ENCODE assay signal across 17 cellular contexts in the genomic region with DNA sequence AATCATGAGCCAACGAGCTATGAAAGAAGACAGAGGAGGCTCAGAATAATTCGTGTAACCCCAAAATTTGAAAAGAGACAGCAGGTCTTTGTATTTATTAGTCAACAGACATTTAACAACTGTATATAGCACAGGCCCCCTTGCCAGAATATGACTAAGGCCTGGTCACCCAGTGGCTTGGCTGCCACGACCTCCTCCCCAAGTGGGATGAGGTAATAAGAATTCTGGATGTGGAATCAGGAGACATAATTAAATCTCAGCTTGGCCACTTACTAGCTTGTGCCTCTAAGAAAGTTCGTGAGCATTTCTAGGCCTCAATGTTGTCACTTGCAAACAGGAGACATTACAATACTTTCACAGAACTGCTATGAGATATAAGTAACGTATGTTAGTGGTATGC.
DNase-seq lines count a peak whose midpoint lies in the region; ATAC-seq and TF ChIP-seq lines count a peak whose summit lies in the region.
"Had no signal": no experiment of that assay in that cellular context is flagged by ENCODE, and none has a peak within 500 bp of the region (broad histone marks: within the 10 kb centered on the region; RNA-seq: fewer than 3 reads in every experiment).

No MANE protein-coding gene starts in this region.

- H3K27ac ChIP-seq in right cardiac atrium (ENCODE audit: low read length) = no peak overlapping the region

- H3K4me1 Mint-ChIP-seq in natural killer cell treated with Interleukin-12 subunit alpha and Interleukin-12 subunit beta and Interleukin-15 and Interleukin-18, amount 100 ng/mL, for 72 hours (ENCODE audit: low read depth in 2 of 2) = no peaks in the 10 kb centered on the region
- H3K4me1 Mint-ChIP-seq in activated T-helper 2 cell treated with anti-CD3 and anti-CD28 coated beads, Interferon-gamma antibody, Interleukin-2, Interleukin-4, amounts not matched to agents 10 μg/mL and 5 μg/mL and 100 μg/mL, durations not matched to agents 14 hours and 24 hours and 36 hours (ENCODE audit: low read depth) = no peaks in the 10 kb centered on the region
- no peaks in the 10 kb centered on the region for H3K4me1 Mint-ChIP-seq in glutamatergic neuron (ENCODE audit: low read depth, unreplicated experiment)
- H3K4me1 Mint-ChIP-seq: nephron progenitor cell had no signal

- no peaks in the 10 kb centered on the region for H3K36me3 Mint-ChIP-seq in natural killer cell treated with Interleukin-12 subunit alpha and Interleukin-12 subunit beta and Interleukin-15 and Interleukin-18, amount 100 ng/mL, for 72 hours
- H3K36me3 Mint-ChIP-seq in activated T-helper 2 cell treated with anti-CD3 and anti-CD28 coated beads, Interferon-gamma antibody, Interleukin-2, Interleukin-4, amounts not matched to agents 10 μg/mL and 5 μg/mL and 100 μg/mL, durations not matched to agents 14 hours and 24 hours and 36 hours (ENCODE audit: low read depth) = no peaks in the 10 kb centered on the region
- no peaks in the 10 kb centered on the region for H3K36me3 Mint-ChIP-seq in glutamatergic neuron (ENCODE audit: unreplicated experiment)

- DNase-seq in AG08396 (ENCODE audit: low spot score) (peak; percentile 64), LHCN-M2 (ENCODE audit: low read depth) (peak; percentile 84), dedifferentiated amniotic fluid mesenchymal stem cell (ENCODE audit: extremely low spot score) (peak; percentile 25), right cardiac atrium (peak; percentile 52 to 64 (median 54)), glutamatergic neuron (no peak)
- DNase-seq in natural killer cell treated with Interleukin-12 subunit alpha and Interleukin-12 subunit beta and Interleukin-15 and Interleukin-18, amount 100 ng/mL, for 72 hours (ENCODE audit: low spot score) = no peak
- no peak for DNase-seq in activated T-helper 2 cell treated with anti-CD3 and anti-CD28 coated beads, Interferon-gamma antibody, Interleukin-2, Interleukin-4, amounts not matched to agents 10 μg/mL and 5 μg/mL and 100 μg/mL, durations not matched to agents 14 hours and 24 hours and 36 hours (ENCODE audit: low spot score)
- DNase-seq: activated CD4-positive, alpha-beta T cell treated with anti-CD3 and anti-CD28 coated beads for 4 hours; COR-L47; NCI-H1092; NCI-H82; nephron progenitor cell; RPMI8226; stimulated activated CD4-positive, alpha-beta T cell treated with anti-CD3 and anti-CD28 coated beads, Interleukin-2, amount 100 ng/mL, for 48 hours had no signal

- intact Hi-C loops in right cardiac atrium (cut with DNase I) = no loop called here
- intact Hi-C loops in activated T-helper 2 cell treated with anti-CD3 and anti-CD28 coated beads, Interferon-gamma antibody, Interleukin-2, Interleukin-4, amounts not matched to agents 10 μg/mL and 5 μg/mL and 100 μg/mL, durations not matched to agents 14 hours and 24 hours and 36 hours (cut with micrococcal nuclease) = no loop called here

- ATAC-seq in right cardiac atrium (peak; percentile 79 to 83), HG02759 (IDR thresholded peaks at IDR 0.05; ENCODE audit: unreplicated experiment) (no peak)
- ATAC-seq in natural killer cell treated with Interleukin-12 subunit alpha and Interleukin-12 subunit beta and Interleukin-15 and Interleukin-18, amount 100 ng/mL, for 72 hours = no peak

- no peak for TF ChIP-seq CTCF in glutamatergic neuron (IDR thresholded peaks at IDR 0.05; ENCODE audit: partially characterized antibody, unreplicated experiment)

- H3K9me3 Mint-ChIP-seq in natural killer cell treated with Interleukin-12 subunit alpha and Interleukin-12 subunit beta and Interleukin-15 and Interleukin-18, amount 100 ng/mL, for 72 hours = no peaks in the 10 kb centered on the region
- no peaks in the 10 kb centered on the region for H3K9me3 Mint-ChIP-seq in activated T-helper 2 cell treated with anti-CD3 and anti-CD28 coated beads, Interferon-gamma antibody, Interleukin-2, Interleukin-4, amounts not matched to agents 10 μg/mL and 5 μg/mL and 100 μg/mL, durations not matched to agents 14 hours and 24 hours and 36 hours
- H3K9me3 Mint-ChIP-seq in glutamatergic neuron (ENCODE audit: unreplicated experiment) = no peaks in the 10 kb centered on the region
- H3K9me3 Mint-ChIP-seq: nephron progenitor cell; T-helper 2 cell treated with Interferon-gamma antibody and Interleukin-4, amounts not matched to agents 5 μg/mL and 100 μg/mL, for 36 hours had no signal

- no peak overlapping the region for H3K4me3 Mint-ChIP-seq in natural killer cell treated with Interleukin-12 subunit alpha and Interleukin-12 subunit beta and Interleukin-15 and Interleukin-18, amount 100 ng/mL, for 72 hours
- H3K4me3 Mint-ChIP-seq in activated T-helper 2 cell treated with anti-CD3 and anti-CD28 coated beads, Interferon-gamma antibody, Interleukin-2, Interleukin-4, amounts not matched to agents 10 μg/mL and 5 μg/mL and 100 μg/mL, durations not matched to agents 14 hours and 24 hours and 36 hours (ENCODE audit: low read depth) = no peak overlapping the region
- no peak overlapping the region for H3K4me3 Mint-ChIP-seq in glutamatergic neuron (ENCODE audit: unreplicated experiment)
- H3K4me3 Mint-ChIP-seq: activated naive CD8-positive, alpha-beta T cell; nephron progenitor cell; T-helper 2 cell treated with Interferon-gamma antibody and Interleukin-4, amounts not matched to agents 5 μg/mL and 100 μg/mL, for 36 hours had no signal

- no peak overlapping the region for H3K4me3 ChIP-seq in right cardiac atrium (ENCODE audit: low read length)

- no peaks in the 10 kb centered on the region for H3K27me3 ChIP-seq in right cardiac atrium (ENCODE audit: control insufficient read depth, insufficient read depth)

- H3K9me3 ChIP-seq in right cardiac atrium (ENCODE audit: control insufficient read depth, low read length) = no peaks in the 10 kb centered on the region

- H3K27me3 Mint-ChIP-seq in natural killer cell treated with Interleukin-12 subunit alpha and Interleukin-12 subunit beta and Interleukin-15 and Interleukin-18, amount 100 ng/mL, for 72 hours = no peaks in the 10 kb centered on the region
- peaks cover 2% of the 10 kb centered on the region for H3K27me3 Mint-ChIP-seq in activated T-helper 2 cell treated with anti-CD3 and anti-CD28 coated beads, Interferon-gamma antibody, Interleukin-2, Interleukin-4, amounts not matched to agents 10 μg/mL and 5 μg/mL and 100 μg/mL, durations not matched to agents 14 hours and 24 hours and 36 hours (ENCODE audit: low read depth)
- H3K27me3 Mint-ChIP-seq in glutamatergic neuron (ENCODE audit: unreplicated experiment) = peaks cover 1% of the 10 kb centered on the region
- H3K27me3 Mint-ChIP-seq: activated naive CD8-positive, alpha-beta T cell had no signal

- WGBS in right cardiac atrium = 47% methylated on average over 5 of the region's 5 CpGs

- no peak overlapping the region for H3K27ac Mint-ChIP-seq in natural killer cell treated with Interleukin-12 subunit alpha and Interleukin-12 subunit beta and Interleukin-15 and Interleukin-18, amount 100 ng/mL, for 72 hours
- H3K27ac Mint-ChIP-seq in activated T-helper 2 cell treated with anti-CD3 and anti-CD28 coated beads, Interferon-gamma antibody, Interleukin-2, Interleukin-4, amounts not matched to agents 10 μg/mL and 5 μg/mL and 100 μg/mL, durations not matched to agents 14 hours and 24 hours and 36 hours = no peak overlapping the region
- H3K27ac Mint-ChIP-seq in glutamatergic neuron (ENCODE audit: unreplicated experiment) = no peak overlapping the region
- H3K27ac Mint-ChIP-seq: activated naive CD8-positive, alpha-beta T cell; nephron progenitor cell; T-helper 2 cell treated with Interferon-gamma antibody and Interleukin-4, amounts not matched to agents 5 μg/mL and 100 μg/mL, for 36 hours had no signal

- peaks cover 4% of the 10 kb centered on the region for H3K4me1 ChIP-seq in right cardiac atrium (ENCODE audit: control insufficient read depth, insufficient read depth, low read length)

Comparison
In these comparisons a context has a peak if more than half of its experiments do, and no peak if none do; other contexts are left out.
1. DNase-seq: peak in AG08396 (single experiment), LHCN-M2 (single experiment), dedifferentiated amniotic fluid mesenchymal stem cell (single experiment) and right cardiac atrium (3 of 3); none in natural killer cell treated with Interleukin-12 subunit alpha and Interleukin-12 subunit beta and Interleukin-15 and Interleukin-18, amount 100 ng/mL, for 72 hours (single experiment), activated T-helper 2 cell treated with anti-CD3 and anti-CD28 coated beads, Interferon-gamma antibody, Interleukin-2, Interleukin-4, amounts not matched to agents 10 μg/mL and 5 μg/mL and 100 μg/mL, durations not matched to agents 14 hours and 24 hours and 36 hours (single experiment) and glutamatergic neuron (single experiment).
2. ATAC-seq: peak in right cardiac atrium (2 of 2); none in natural killer cell treated with Interleukin-12 subunit alpha and Interleukin-12 subunit beta and Interleukin-15 and Interleukin-18, amount 100 ng/mL, for 72 hours (0 of 2) and HG02759 (single experiment).